Comparison of ENCODE assay signal across 11 cellular contexts in the genomic region with DNA sequence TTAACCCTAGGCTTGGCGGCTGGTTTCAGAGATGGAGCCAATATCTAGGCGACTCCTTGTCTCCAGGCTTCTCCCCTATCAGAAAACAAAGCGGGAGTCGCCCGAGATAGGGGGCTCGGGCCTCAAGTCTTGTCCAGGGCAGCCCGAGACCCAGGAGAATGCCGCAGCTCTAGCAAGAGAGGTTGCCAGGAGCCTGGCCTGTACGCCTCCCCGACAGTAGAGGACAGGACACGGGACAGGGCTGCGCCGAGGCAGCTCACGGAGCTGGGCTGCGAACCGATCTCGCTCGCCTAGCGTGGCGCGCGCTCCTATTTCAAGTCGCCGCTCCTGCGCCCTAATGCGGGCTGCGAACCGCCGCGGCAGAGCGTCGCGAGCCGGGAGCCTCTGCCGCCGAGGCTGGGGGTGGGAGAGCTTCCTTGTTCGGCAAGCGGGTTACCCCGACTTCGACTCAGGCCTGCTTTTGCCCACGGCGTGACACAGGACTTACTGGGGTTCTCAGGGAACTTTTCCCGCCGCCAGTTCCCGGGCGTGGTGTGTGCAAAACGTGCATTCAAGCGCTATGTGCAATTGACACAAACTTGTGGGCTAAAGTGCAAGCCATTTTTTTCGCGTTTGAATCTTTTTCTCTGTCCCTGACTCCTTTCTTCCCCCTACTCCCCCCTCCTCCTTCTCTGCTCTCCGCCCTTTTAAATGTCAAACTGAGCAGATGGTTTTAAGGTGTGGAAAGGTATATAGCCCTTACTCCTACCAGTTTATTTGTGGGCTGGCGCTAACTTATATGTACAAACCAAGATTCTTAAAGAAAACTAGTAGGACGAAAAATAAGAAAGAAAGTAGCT. TPM values are rescaled to one million over a fixed set of nuclear protein-coding genes. Genes with fewer than 3 reads are reported as not detected.
A peak's percentile ranks its signal among the peaks of the same experiment; 100 is the strongest.
DNase-seq lines count a peak whose midpoint lies in the region; ATAC-seq and TF ChIP-seq lines count a peak whose summit lies in the region.
"Had no signal": no experiment of that assay in that cellular context is flagged by ENCODE, and none has a peak within 500 bp of the region (broad histone marks: within the 10 kb centered on the region; RNA-seq: fewer than 3 reads in every experiment).

No MANE protein-coding gene starts in this region.

- H3K27ac Mint-ChIP-seq in activated naive CD8-positive, alpha-beta T cell treated with anti-CD3 and anti-CD28 coated beads, Interleukin-2, amount 10 ng/mL, durations not matched to agents 7 days and 5 days = peak overlapping the region; percentile 4
- no peak overlapping the region for H3K27ac Mint-ChIP-seq in activated naive CD8-positive, alpha-beta T cell treated with anti-CD3 and anti-CD28 coated beads, Interleukin-2, amount 50 U/mL, for 24 hours
- peak overlapping the region; percentile 96 for H3K27ac Mint-ChIP-seq in type B pancreatic cell

- TF ChIP-seq CTCF in type B pancreatic cell (conservative IDR thresholded peaks at IDR 0.05) = no peak
- TF ChIP-seq CTCF in ovary (IDR thresholded peaks at IDR 0.05) = no peak

- H4K8ac ChIP-seq in mesenchymal stem cell (ENCODE audit: low read length) = no peak overlapping the region

- TF ChIP-seq POLR2A in ovary (IDR thresholded peaks at IDR 0.05) = no peak

- peak overlapping the region; percentile 60 for H3K4me2 ChIP-seq in mesenchymal stem cell (ENCODE audit: low read length, poor library complexity, severe bottlenecking)

- no peak overlapping the region for H4K91ac ChIP-seq in mesenchymal stem cell (ENCODE audit: low read length)

- no peak for TF ChIP-seq EP300 in ovary (IDR thresholded peaks at IDR 0.05)

- H3K36me3 ChIP-seq in endocrine pancreas (ENCODE audit: control insufficient read depth, insufficient read depth, low read length) (no peaks in the 10 kb centered on the region), mesenchymal stem cell (ENCODE audit: control insufficient read depth in 1 of 2, insufficient read depth in 2 of 2, low read depth in 1 of 2, low read length in 2 of 2) (no peaks in the 10 kb centered on the region), ovary (no peaks in the 10 kb centered on the region)
- H3K36me3 ChIP-seq: tibial nerve had no signal

- H2AK5ac ChIP-seq in mesenchymal stem cell (ENCODE audit: low read length, severe bottlenecking) = no peak overlapping the region

- no peaks in the 10 kb centered on the region for H3K9me3 Mint-ChIP-seq in activated naive CD8-positive, alpha-beta T cell treated with anti-CD3 and anti-CD28 coated beads, Interleukin-2, amount 10 ng/mL, durations not matched to agents 7 days and 5 days
- H3K9me3 Mint-ChIP-seq in activated naive CD8-positive, alpha-beta T cell treated with anti-CD3 and anti-CD28 coated beads, Interleukin-2, amount 50 U/mL, for 24 hours = no peaks in the 10 kb centered on the region
- H3K9me3 Mint-ChIP-seq in type B pancreatic cell = no peaks in the 10 kb centered on the region

- H3K23ac ChIP-seq in mesenchymal stem cell (ENCODE audit: low read length in 2 of 2) = peak overlapping the region in 1 of 2 experiments; percentile 14

- H2BK12ac ChIP-seq in mesenchymal stem cell (ENCODE audit: low read length in 2 of 2) = no peak overlapping the region

- no peak overlapping the region for H3K14ac ChIP-seq in mesenchymal stem cell (ENCODE audit: low read length in 2 of 2)

- H3K18ac ChIP-seq in mesenchymal stem cell (ENCODE audit: low read depth in 1 of 2, low read length in 2 of 2) = no peak overlapping the region

- no peak for ATAC-seq in activated naive CD8-positive, alpha-beta T cell treated with anti-CD3 and anti-CD28 coated beads, Interleukin-2, amount 10 ng/mL, durations not matched to agents 7 days and 5 days (ENCODE audit: low read depth)
- ATAC-seq in activated naive CD8-positive, alpha-beta T cell treated with anti-CD3 and anti-CD28 coated beads, Interleukin-2, amount 50 U/mL, for 24 hours = no peak

- no peak overlapping the region for H2BK5ac ChIP-seq in mesenchymal stem cell (ENCODE audit: low read depth, low read length, poor library complexity, severe bottlenecking)

- H3K27me3 ChIP-seq in endocrine pancreas (ENCODE audit: control insufficient read depth, insufficient read depth, low read length) = no peaks in the 10 kb centered on the region
- H3K27me3 ChIP-seq in mesenchymal stem cell (ENCODE audit: control insufficient read depth in 1 of 2, insufficient read depth in 1 of 2, low read length in 2 of 2) = peaks cover 81% of the 10 kb centered on the region in 2 experiments
- no peaks in the 10 kb centered on the region for H3K27me3 ChIP-seq in ovary

- 2% methylated on average over 48 of the region's 53 CpGs for WGBS in mesenchymal stem cell
- WGBS in ovary, 3 donors = 4 to 13% (median 10%) methylated on average over 48 to 53 of the region's 53 CpGs

- peak overlapping the region; percentile 92 for H3K4me3 ChIP-seq in endocrine pancreas (ENCODE audit: control insufficient read depth, insufficient read depth, low read length)
- H3K4me3 ChIP-seq in mesenchymal stem cell (ENCODE audit: insufficient read depth in 1 of 2, low read depth in 1 of 2, low read length in 2 of 2) = peak overlapping the region in 1 of 2 experiments; percentile 47
- H3K4me3 ChIP-seq in ovary = no peak overlapping the region

- no peaks in the 10 kb centered on the region for H3K79me1 ChIP-seq in mesenchymal stem cell (replicated peaks; ENCODE audit: low read length, poor library complexity, severe bottlenecking)

- no peak overlapping the region for H3K4me3 Mint-ChIP-seq in activated naive CD8-positive, alpha-beta T cell treated with anti-CD3 and anti-CD28 coated beads, Interleukin-2, amount 10 ng/mL, durations not matched to agents 7 days and 5 days
- H3K4me3 Mint-ChIP-seq in activated naive CD8-positive, alpha-beta T cell treated with anti-CD3 and anti-CD28 coated beads, Interleukin-2, amount 50 U/mL, for 24 hours = no peak overlapping the region
- H3K4me3 Mint-ChIP-seq in type B pancreatic cell = peak overlapping the region; percentile 98

- H3K27ac ChIP-seq in mesenchymal stem cell (ENCODE audit: low read length, poor library complexity, severe bottlenecking) (no peak overlapping the region), ovary (no peak overlapping the region)
- H3K27ac ChIP-seq: tibial nerve had no signal

- intact Hi-C loops in ovary (cut with DNase I) = no loop called here

- H3K9ac ChIP-seq in endocrine pancreas (ENCODE audit: control insufficient read depth, insufficient read depth, low read length) (peak overlapping the region; percentile 10), mesenchymal stem cell (ENCODE audit: low read length) (no peak overlapping the region)

- peaks cover 3% of the 10 kb centered on the region for H3K36me3 Mint-ChIP-seq in activated naive CD8-positive, alpha-beta T cell treated with anti-CD3 and anti-CD28 coated beads, Interleukin-2, amount 10 ng/mL, durations not matched to agents 7 days and 5 days
- peaks cover 2% of the 10 kb centered on the region for H3K36me3 Mint-ChIP-seq in activated naive CD8-positive, alpha-beta T cell treated with anti-CD3 and anti-CD28 coated beads, Interleukin-2, amount 50 U/mL, for 24 hours (ENCODE audit: low read depth)
- H3K36me3 Mint-ChIP-seq in type B pancreatic cell = no peaks in the 10 kb centered on the region
- H3K36me3 Mint-ChIP-seq: CD4-positive, CD25-positive, alpha-beta regulatory T cell had no signal

- H3K4me1 ChIP-seq in endocrine pancreas (ENCODE audit: control insufficient read depth, insufficient read depth, low read length) = peaks cover under 1% of the 10 kb centered on the region
- H3K4me1 ChIP-seq in mesenchymal stem cell (ENCODE audit: control insufficient read depth, insufficient read depth, low read depth, low read length) = peaks cover 26% of the 10 kb centered on the region
- peaks cover 16% of the 10 kb centered on the region for H3K4me1 ChIP-seq in ovary (ENCODE audit: insufficient read depth)

- POLR2A ChIA-PET in activated naive CD8-positive, alpha-beta T cell treated with anti-CD3 and anti-CD28 coated beads, Interleukin-2, amount 10 ng/mL, durations not matched to agents 7 days and 5 days (lab: Charles Lee) = no interaction called here

- H3K4ac ChIP-seq in mesenchymal stem cell (ENCODE audit: low read depth in 1 of 2, low read length in 2 of 2) = no peak overlapping the region

- peaks cover 25% of the 10 kb centered on the region for H3K4me1 Mint-ChIP-seq in activated naive CD8-positive, alpha-beta T cell treated with anti-CD3 and anti-CD28 coated beads, Interleukin-2, amount 10 ng/mL, durations not matched to agents 7 days and 5 days
- H3K4me1 Mint-ChIP-seq in activated naive CD8-positive, alpha-beta T cell treated with anti-CD3 and anti-CD28 coated beads, Interleukin-2, amount 50 U/mL, for 24 hours = peaks cover 41% of the 10 kb centered on the region
- H3K4me1 Mint-ChIP-seq in type B pancreatic cell (ENCODE audit: unreplicated experiment) = peaks cover 38% of the 10 kb centered on the region

- peaks cover 91% of the 10 kb centered on the region for H3K27me3 Mint-ChIP-seq in activated naive CD8-positive, alpha-beta T cell treated with anti-CD3 and anti-CD28 coated beads, Interleukin-2, amount 10 ng/mL, durations not matched to agents 7 days and 5 days
- peaks cover 87% of the 10 kb centered on the region for H3K27me3 Mint-ChIP-seq in activated naive CD8-positive, alpha-beta T cell treated with anti-CD3 and anti-CD28 coated beads, Interleukin-2, amount 50 U/mL, for 24 hours
- peaks cover 95% of the 10 kb centered on the region for H3K27me3 Mint-ChIP-seq in type B pancreatic cell

- DNase-seq in activated naive CD8-positive, alpha-beta T cell treated with anti-CD3 and anti-CD28 coated beads, Interleukin-2, amount 10 ng/mL, durations not matched to agents 7 days and 5 days = peak; percentile 40
- DNase-seq in activated naive CD8-positive, alpha-beta T cell treated with anti-CD3 and anti-CD28 coated beads, Interleukin-2, amount 50 U/mL, for 24 hours = no peak
- DNase-seq in mesenchymal stem cell = no peak
- no peak for DNase-seq in type B pancreatic cell (ENCODE audit: extremely low spot score, unreplicated experiment)
- no peak for DNase-seq in stimulated activated CD4-positive, alpha-beta T cell treated with anti-CD3 and anti-CD28 coated beads, Interleukin-4, amount 100 ng/mL, for 4 hours
- no peak for DNase-seq in ovary
- DNase-seq in NCI-H1105 treated with DMSO at 0.1 percent for 48 hours (lab: John Stamatoyannopoulos, UW) = no peak
- DNase-seq: activated CD4-positive, alpha-beta T cell treated with anti-CD3 and anti-CD28 coated beads, Interleukin-2, amount 50 U/mL, for 1 hour had no signal

- H2BK120ac ChIP-seq in mesenchymal stem cell (ENCODE audit: low read depth, low read length) = no peak overlapping the region

- no peak overlapping the region for H2BK15ac ChIP-seq in mesenchymal stem cell (ENCODE audit: low read depth, poor library complexity, severe bottlenecking)

- H3K9me3 ChIP-seq in endocrine pancreas (ENCODE audit: control insufficient read depth, low read length) = no peaks in the 10 kb centered on the region
- peaks cover 3% of the 10 kb centered on the region for H3K9me3 ChIP-seq in mesenchymal stem cell (ENCODE audit: control insufficient read depth, low read length)
- no peaks in the 10 kb centered on the region for H3K9me3 ChIP-seq in ovary
- H3K9me3 ChIP-seq: tibial nerve had no signal

- no peak overlapping the region for H2AFZ ChIP-seq in mesenchymal stem cell (ENCODE audit: low read depth, low read length)

RNA-seq across cellular contexts. Expression of a gene that starts 2.4 kb away (rescaled TPM):
- total RNA-seq in activated naive CD8-positive, alpha-beta T cell treated with anti-CD3 and anti-CD28 coated beads, Interleukin-2, amount 10 ng/mL, durations not matched to agents 7 days and 5 days = not detected
- 0.10 TPM for polyA plus RNA-seq in mesenchymal stem cell (2013, experiment 1 of 2)
- 0.11 TPM for polyA plus RNA-seq in mesenchymal stem cell (2013, experiment 2 of 2)
- 23.9 and 32.9 TPM in 2 replicates for total RNA-seq in type B pancreatic cell (ENCODE audit: low replicate concordance)
- 10 to 100 TPM in 6 of 7 donors, 1 to 10 TPM in 1; 8.6 to 23.6 (median 16.8) TPM for total RNA-seq in ovary
- polyA plus RNA-seq in ovary = 1 to 10 TPM; 3.6 to 4.8 TPM
- total RNA-seq: CD4-positive, CD25-positive, alpha-beta regulatory T cell had no signal
- polyA plus RNA-seq: CD4-positive, CD25-positive, alpha-beta regulatory T cell had no signal

Comparison
In these comparisons a context has a peak if more than half of its experiments do, and no peak if none do; other contexts are left out.
1. RNA of a gene that starts 2.4 kb away (total RNA-seq): 23.9 to 32.9 TPM in type B pancreatic cell and 8.6 to 23.6 TPM in ovary; not detected in activated naive CD8-positive, alpha-beta T cell treated with anti-CD3 and anti-CD28 coated beads, Interleukin-2, amount 10 ng/mL, durations not matched to agents 7 days and 5 days; every median in the first group is over 4 times any median in the second.